In the genomic region with DNA sequence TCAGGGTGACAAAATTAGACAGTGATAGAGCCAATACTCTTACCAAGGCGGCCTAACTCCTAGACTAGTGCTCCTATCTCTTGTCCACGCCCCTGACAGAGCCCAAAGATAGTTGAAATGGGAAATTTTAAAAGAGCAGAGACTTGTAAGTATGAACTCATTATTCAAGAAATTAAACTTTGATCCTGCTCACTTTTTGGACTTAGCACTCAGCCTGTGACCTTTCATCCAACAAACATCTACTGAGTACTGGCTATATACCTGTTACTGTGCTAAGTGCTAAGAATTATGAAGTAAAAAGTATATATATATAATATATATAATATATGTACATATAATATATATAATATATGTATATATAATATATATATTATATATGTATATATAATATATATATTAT, we compare ENCODE assay signal across 8 cellular contexts. TPM values are rescaled to one million over a fixed set of nuclear protein-coding genes. Genes with fewer than 3 reads are reported as not detected.
A peak's percentile ranks its signal among the peaks of the same experiment; 100 is the strongest.
DNase-seq lines count a peak whose midpoint lies in the region; ATAC-seq and TF ChIP-seq lines count a peak whose summit lies in the region.

No MANE protein-coding gene starts in this region.

- H3K36me3 ChIP-seq in PC-9 (ENCODE audit: low read depth) (peaks cover 9% of the 10 kb centered on the region), spleen (peaks cover 0 to 38% (median 12%) of the 10 kb centered on the region in 6 donors)

- no peak overlapping the region; the same call in 1 of the 2 replicates for H3K27ac ChIP-seq in PC-9
- H3K27ac ChIP-seq in spleen = peak overlapping the region in 5 of 8 donors; percentile 91 to 95 (median 95)

- H3K27me3 ChIP-seq in PC-9 (ENCODE audit: insufficient read depth, low read depth) (no peaks in the 10 kb centered on the region), spleen (replicated peaks in 1 of 7) (no peaks in the 10 kb centered on the region)

- 69 to 90% (median 75%) methylated on average over 2 of the region's 2 CpGs for WGBS in spleen, 5 donors

- H3K4me1 ChIP-seq in PC-9 (replicated peaks; ENCODE audit: insufficient read depth) (peaks cover 20% of the 10 kb centered on the region), spleen (peaks cover 26 to 45% (median 41%) of the 10 kb centered on the region in 6 donors)

- H3K9me3 ChIP-seq in PC-9 (ENCODE audit: insufficient read depth, low read depth) (no peaks in the 10 kb centered on the region), spleen (no peaks in the 10 kb centered on the region)

- peaks cover 43% of the 10 kb centered on the region for H3K79me2 ChIP-seq in PC-9 (ENCODE audit: low read depth)

- peaks cover 18% of the 10 kb centered on the region for H4K20me1 ChIP-seq in PC-9 (ENCODE audit: insufficient read depth)

- peak overlapping the region; percentile 88 for H3K4me2 ChIP-seq in PC-9

- CTCF ChIA-PET in PC-9 (lab: Charles Lee) = no interaction called here

- POLR2A ChIA-PET in PC-9 (lab: Charles Lee; ENCODE audit: unreplicated experiment) = no interaction called here

- no TSS peak for BruUV-seq in PC-9 (replicated peaks; lab: Mats Ljungman, UMichigan)

- DNase-seq in NCI-H748 (lab: John Stamatoyannopoulos, UW; ENCODE audit: unreplicated experiment) (peak; percentile 5), NCI-H748 treated with DMSO at 0.1 percent for 48 hours (lab: John Stamatoyannopoulos, UW) (no peak), PC-9 (no peak), fibroblast of the aortic adventitia (ENCODE audit: low read depth) (no peak), spleen (no peak), amygdala (lab: John Stamatoyannopoulos, UW) (no peak)

- 0 out of 2 replicates have a peak overlapping the region, but pooled peaks have one; percentile 89 for H2AFZ ChIP-seq in PC-9

- H3K4me3 ChIP-seq in PC-9 (peak overlapping the region; percentile 87; the same call in 1 of the 2 replicates), fibroblast of the aortic adventitia (ENCODE audit: low read depth, low read length) (peak overlapping the region; percentile 81), spleen (peak overlapping the region in 5 of 8 donors; percentile 88 to 97 (median 94))

- H3F3A ChIP-seq in PC-9 (ENCODE audit: insufficient read depth, low read depth) = peaks cover 10% of the 10 kb centered on the region; the same call in 1 of the 2 replicates

- intact Hi-C loops in PC-9 (cut with micrococcal nuclease; ENCODE audit: unreplicated experiment) (no loop called here), spleen (cut with DNase I; ENCODE audit: low total_unique reads) (no loop called here)

- no peak for TF ChIP-seq POLR2A in spleen (IDR thresholded peaks at IDR 0.05)

- TF ChIP-seq CTCF in PC-9 (conservative IDR thresholded peaks at IDR 0.05) = no peak
- no peak for TF ChIP-seq CTCF in fibroblast of the aortic adventitia (IDR thresholded peaks at IDR 0.05; ENCODE audit: insufficient read depth, low read length)
- TF ChIP-seq CTCF in spleen (IDR thresholded peaks at IDR 0.05 in 8 of 11, conservative IDR thresholded peaks at IDR 0.05 in 3 of 11) = no peak

- no peaks in the 10 kb centered on the region for H3K9me2 ChIP-seq in PC-9 (ENCODE audit: insufficient read depth)

- ATAC-seq in HG03439 (IDR thresholded peaks at IDR 0.05; ENCODE audit: unreplicated experiment) = no peak
- ATAC-seq in HG03378 (IDR thresholded peaks at IDR 0.05; ENCODE audit: unreplicated experiment) = no peak

RNA-seq across cellular contexts. Expression of gene INVS, which starts 1.2 kb away (rescaled TPM):
- total RNA-seq in PC-9 (2021) (20.1 and 24.0 TPM in 2 replicates), fibroblast of the aortic adventitia (ENCODE audit: low replicate concordance) (28.3 and 31.3 TPM in 2 replicates), spleen (10 to 100 TPM; 18.2 to 49.5 (median 28.4) TPM)
- 1 to 10 TPM; 3.0 to 4.2 (median 3.7) TPM for polyA plus RNA-seq in spleen

RNA-seq across cellular contexts. Expression of gene ERP44, which starts 1.5 kb away (rescaled TPM):
- total RNA-seq in PC-9 (2021) = 15.9 and 19.5 TPM in 2 replicates
- 8.3 and 19.4 TPM in 2 replicates for total RNA-seq in fibroblast of the aortic adventitia (ENCODE audit: low replicate concordance)
- 10 to 100 TPM; 16.5 to 21.4 (median 20.8) TPM for total RNA-seq in spleen
- polyA plus RNA-seq in spleen = 10 to 100 TPM in 2 of 3 donors, 1 to 10 TPM in 1; 9.5 to 13.9 (median 10.1) TPM
